Comparison of ENCODE assay signal across 17 cellular contexts in the genomic region with DNA sequence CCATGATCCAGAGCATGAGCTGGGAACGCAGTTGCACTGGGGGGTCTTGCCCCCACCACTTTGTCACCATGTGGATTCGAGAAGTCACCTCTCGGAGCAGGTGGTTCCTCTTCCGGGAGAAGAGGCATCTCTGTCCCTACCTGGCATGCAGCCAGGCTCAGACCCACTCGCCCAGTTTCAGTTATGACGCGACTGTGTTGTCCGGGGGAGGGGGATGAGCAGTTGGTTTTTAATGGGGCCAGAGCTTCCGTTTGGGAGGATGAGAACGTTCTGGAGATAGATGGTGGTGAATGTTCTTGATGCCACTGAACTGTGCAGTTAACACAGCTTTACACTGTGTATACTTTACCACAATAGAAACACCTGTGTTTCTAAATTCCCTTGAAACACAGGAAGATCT.
DNase-seq lines count a peak whose midpoint lies in the region; ATAC-seq and TF ChIP-seq lines count a peak whose summit lies in the region.
"Had no signal": no experiment of that assay in that cellular context is flagged by ENCODE, and none has a peak within 500 bp of the region (broad histone marks: within the 10 kb centered on the region; RNA-seq: fewer than 3 reads in every experiment).

No MANE protein-coding gene starts in this region.

- H3K36me3 ChIP-seq in MM.1S (replicated peaks; ENCODE audit: insufficient read depth, low read length) = no peaks in the 10 kb centered on the region

- H3K9ac ChIP-seq in MM.1S (ENCODE audit: low read length) = no peak overlapping the region

- peak overlapping the region; percentile 31 for H3K4me2 ChIP-seq in MM.1S (ENCODE audit: low read depth, low read length)
- H3K4me2 ChIP-seq: GM23338 had no signal

- H3K4me3 ChIP-seq in MM.1S (ENCODE audit: low read length) = no peak overlapping the region
- H3K4me3 ChIP-seq: GM23338, SK-N-MC had no signal

- H3K27me3 ChIP-seq in MM.1S (replicated peaks; ENCODE audit: insufficient read depth, low read length) = peaks cover 43% of the 10 kb centered on the region

- no peaks in the 10 kb centered on the region for H3F3A ChIP-seq in MM.1S (ENCODE audit: insufficient read depth, low read length)

- no peaks in the 10 kb centered on the region for H3K79me2 ChIP-seq in MM.1S (ENCODE audit: low read length)

- TF ChIP-seq CTCF in MM.1S (IDR thresholded peaks at IDR 0.05; ENCODE audit: low read length) = no peak

- H3K9me2 ChIP-seq in MM.1S (replicated peaks; ENCODE audit: insufficient read depth, low read length) = no peaks in the 10 kb centered on the region

- no peaks in the 10 kb centered on the region for H3K9me3 ChIP-seq in MM.1S (replicated peaks; ENCODE audit: insufficient read depth, low read length)
- H3K9me3 ChIP-seq: Caco-2 had no signal

- H2AFZ ChIP-seq in MM.1S (ENCODE audit: low read length) = no peak overlapping the region
- H2AFZ ChIP-seq: GM23338 had no signal

- H3K27ac ChIP-seq in MM.1S (ENCODE audit: low read length) = no peak overlapping the region
- H3K27ac ChIP-seq: SK-N-MC had no signal

- H3K4me1 ChIP-seq in MM.1S (ENCODE audit: low read length) = peaks cover 18% of the 10 kb centered on the region
- H3K4me1 ChIP-seq: Caco-2 had no signal

- no peaks in the 10 kb centered on the region for H4K20me1 ChIP-seq in MM.1S (ENCODE audit: insufficient read depth, low read length)

- DNase-seq in NCI-H146 (lab: John Stamatoyannopoulos, UW) = peak; percentile 50
- DNase-seq in NCI-H146 treated with DMSO at 0.1 percent for 48 hours (lab: John Stamatoyannopoulos, UW; ENCODE audit: unreplicated experiment) = no peak
- peak; percentile 29 for DNase-seq in MM.1S
- DNase-seq in NCI-H510A treated with DMSO at 0.1 percent for 48 hours (lab: John Stamatoyannopoulos, UW) = peak; percentile 49
- peak; percentile 60 for DNase-seq in SHP77 treated with DMSO at 0.1 percent for 48 hours (lab: John Stamatoyannopoulos, UW)
- no peak for DNase-seq in germinal center (ENCODE audit: low spot score)
- DNase-seq in NCI-H1436 treated with DMSO at 0.1 percent for 48 hours (lab: John Stamatoyannopoulos, UW) = no peak
- DNase-seq: C1 segment of cervical spinal cord, Caco-2, GF-D8, Kasumi-1, NCI-H187, NCI-H446, T-helper 1 cell had no signal

- ATAC-seq in HG02798 (IDR thresholded peaks at IDR 0.05; ENCODE audit: poor library complexity, unreplicated experiment) = no peak
- ATAC-seq: GM23338 had no signal

Comparison
In these comparisons a context has a peak if more than half of its experiments do, and no peak if none do; other contexts are left out.
1. DNase-seq: peak in NCI-H146 (single experiment), MM.1S (single experiment), NCI-H510A treated with DMSO at 0.1 percent for 48 hours (single experiment) and SHP77 treated with DMSO at 0.1 percent for 48 hours (single experiment); none in NCI-H146 treated with DMSO at 0.1 percent for 48 hours (single experiment), germinal center (single experiment) and NCI-H1436 treated with DMSO at 0.1 percent for 48 hours (single experiment).